ENCODE assay signal across 8 cellular contexts in genomic region chr3:105686324-105686897, GRCh38.
A peak's percentile ranks its signal among the peaks of the same experiment; 100 is the strongest.
DNase-seq lines count a peak whose midpoint lies in the region; ATAC-seq, FAIRE-seq and TF ChIP-seq lines count a peak whose summit lies in the region.

No MANE protein-coding gene starts in this region.

- no peaks in the 10 kb centered on the region for H3K27me3 ChIP-seq in cardiac muscle cell
- H3K27me3 ChIP-seq in naive thymus-derived CD4-positive, alpha-beta T cell (ENCODE audit: control insufficient read depth in 2 of 2, insufficient read depth in 2 of 2, low read length in 2 of 2), result no peaks in the 10 kb centered on the region

- H3K9me3 ChIP-seq in cardiac muscle cell (ENCODE audit: low read depth), result no peaks in the 10 kb centered on the region
- H3K9me3 ChIP-seq in naive thymus-derived CD4-positive, alpha-beta T cell (ENCODE audit: control insufficient read depth in 2 of 3, low read length in 3 of 3), result no peaks in the 10 kb centered on the region

- H3K4me3 Mint-ChIP-seq in naive thymus-derived CD4-positive, alpha-beta T cell, result no peak overlapping the region

- POLR2A ChIA-PET in naive thymus-derived CD4-positive, alpha-beta T cell (lab: Charles Lee), result no interaction called here

- peak; percentile 66 for FAIRE-seq in colon (lab: Jason Lieb, UNC)

- no peak overlapping the region for H3K4me3 ChIP-seq in cardiac muscle cell
- no peak overlapping the region for H3K4me3 ChIP-seq in naive thymus-derived CD4-positive, alpha-beta T cell (ENCODE audit: low read length)

- H3K36me3 Mint-ChIP-seq in naive thymus-derived CD4-positive, alpha-beta T cell, result peaks cover 0 to 33% (median 23%) of the 10 kb centered on the region in 5 donors

- TF ChIP-seq CTCF in cardiac muscle cell (IDR thresholded peaks at IDR 0.05; ENCODE audit: low read depth, low read length), result peak; percentile 76

- no peaks in the 10 kb centered on the region for H3K9me3 Mint-ChIP-seq in naive thymus-derived CD4-positive, alpha-beta T cell

- intact Hi-C loops in cardiac septum (cut with DNase I), result loop anchor here (5.0 to 10.0 kb wide), 3 partner anchors 181 to 921 kb away; partner anchors contain the start of gene CBLB
- intact Hi-C loops in naive thymus-derived CD4-positive, alpha-beta T cell (cut with micrococcal nuclease), result loop anchor here (1.0 to 10.0 kb wide), 13 partner anchors 66 to 1378 kb away; partner anchors contain the start of gene CBLB (in 1 of the 2)

- DNase-seq in cardiac muscle cell (ENCODE audit: low read depth in 1 of 2, low spot score in 1 of 2), result peak in 1 of 2 donors; percentile 61
- no peak for DNase-seq in cardiac septum (ENCODE audit: low spot score)
- DNase-seq in NCI-H2081 (lab: John Stamatoyannopoulos, UW), result peak; percentile 13 to 26
- DNase-seq in naive thymus-derived CD4-positive, alpha-beta T cell, result peak in 6 of 9 donors; percentile 17 to 57 (median 48)
- no peak for DNase-seq in 8988T
- DNase-seq in DMS79 (lab: John Stamatoyannopoulos, UW), result no peak

- H3K36me3 ChIP-seq in cardiac muscle cell, result peaks cover 14% of the 10 kb centered on the region
- peaks cover 0 to 12% (median 5%) of the 10 kb centered on the region in 3 experiments for H3K36me3 ChIP-seq in naive thymus-derived CD4-positive, alpha-beta T cell (ENCODE audit: control insufficient read depth in 2 of 3, insufficient read depth in 3 of 3, low read length in 3 of 3)

- ATAC-seq in naive thymus-derived CD4-positive, alpha-beta T cell, result peak; percentile 76
- ATAC-seq in GM19023 (IDR thresholded peaks at IDR 0.05; ENCODE audit: unreplicated experiment), result no peak

- no peak overlapping the region for H3K27ac ChIP-seq in cardiac muscle cell
- no peak overlapping the region for H3K27ac ChIP-seq in naive thymus-derived CD4-positive, alpha-beta T cell (ENCODE audit: low read depth, low read length)

- CTCF ChIA-PET in naive thymus-derived CD4-positive, alpha-beta T cell (lab: Charles Lee), result interaction anchor here (0.7 to 3.5 kb wide), 4 partner anchors 194 to 922 kb away, joined by 3 to 22 read pairs (median 3); no protein-coding TSS in a partner anchor

- peaks cover 7% of the 10 kb centered on the region for H3K4me1 ChIP-seq in cardiac muscle cell (ENCODE audit: low read depth)
- H3K4me1 ChIP-seq in naive thymus-derived CD4-positive, alpha-beta T cell (ENCODE audit: control insufficient read depth in 2 of 2, insufficient read depth in 2 of 2, low read length in 2 of 2), result peaks cover 4 to 5% of the 10 kb centered on the region in 2 donors

- peaks cover 14 to 37% (median 29%) of the 10 kb centered on the region in 7 donors for H3K4me1 Mint-ChIP-seq in naive thymus-derived CD4-positive, alpha-beta T cell

- no peaks in the 10 kb centered on the region for H3K27me3 Mint-ChIP-seq in naive thymus-derived CD4-positive, alpha-beta T cell

- H3K27ac Mint-ChIP-seq in naive thymus-derived CD4-positive, alpha-beta T cell, result peak overlapping the region in 8 of 9 donors; percentile 18 to 59 (median 48)

Comparison
In these comparisons a context has a peak if more than half of its experiments do, and no peak if none do; other contexts are left out.
1. DNase-seq: peak in NCI-H2081 (2 of 2) and naive thymus-derived CD4-positive, alpha-beta T cell (6 of 9); none in cardiac septum (single experiment), 8988T (single experiment) and DMS79 (single experiment).